Comparison of ENCODE assay signal across 23 cellular contexts in the genomic region with DNA sequence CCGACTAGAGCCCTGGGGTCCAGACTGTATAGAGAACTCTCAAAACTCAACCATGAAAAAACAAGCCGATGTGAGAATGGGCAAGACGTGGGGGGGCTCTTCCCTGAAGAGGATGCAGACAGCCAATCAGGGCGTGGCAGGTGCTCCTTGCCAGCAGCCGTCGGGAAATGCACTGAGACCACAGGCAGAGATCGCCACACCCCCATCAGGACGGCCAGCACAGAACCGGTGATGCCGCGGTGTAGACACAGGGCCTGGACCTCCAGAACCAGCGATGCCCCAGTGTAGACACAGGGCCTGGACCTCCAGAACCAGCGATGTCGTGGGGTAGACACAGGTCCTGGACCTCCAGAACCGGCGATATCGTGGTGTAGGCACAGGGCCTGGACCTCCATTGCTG.
DNase-seq lines count a peak whose midpoint lies in the region; ATAC-seq and TF ChIP-seq lines count a peak whose summit lies in the region.
"Had no signal": no experiment of that assay in that cellular context is flagged by ENCODE, and none has a peak within 500 bp of the region (broad histone marks: within the 10 kb centered on the region; RNA-seq: fewer than 3 reads in every experiment).

No MANE protein-coding gene starts in this region.

- POLR2A ChIA-PET in MCF 10A (lab: Yijun Ruan, JAX) = no interaction called here

- H3K4me1 ChIP-seq in mammary epithelial cell (ENCODE audit: insufficient read depth, low read length) (peaks cover 14% of the 10 kb centered on the region), esophagus squamous epithelium (peaks cover 8 to 38% (median 18%) of the 10 kb centered on the region in 3 donors)

- H3K4me3 ChIP-seq in mammary epithelial cell (replicated peaks in 1 of 3; ENCODE audit: insufficient read depth in 1 of 3, low read depth in 2 of 3, low read length in 3 of 3) (no peak overlapping the region), esophagus squamous epithelium (no peak overlapping the region)
- H3K4me3 ChIP-seq: cardiac muscle cell, K562, PC-9, thoracic aorta had no signal

- H3K36me3 ChIP-seq in mammary epithelial cell (ENCODE audit: insufficient read depth, low read length) (no peaks in the 10 kb centered on the region), esophagus squamous epithelium (no peaks in the 10 kb centered on the region)
- H3K36me3 ChIP-seq: cardiac muscle cell, neutrophil, thoracic aorta had no signal

- ATAC-seq in stimulated activated memory B cell treated with anti-CD40 and anti-IgM and Interleukin-4, amounts not matched to agents 10 μg/mL and 1 μg/mL and 100 μg/mL, for 72 hours = no peak
- ATAC-seq in HG03025 (IDR thresholded peaks at IDR 0.05; ENCODE audit: low FRiP score, unreplicated experiment) = no peak
- no peak for ATAC-seq in effector memory CD8-positive, alpha-beta T cell (replicated peaks)
- ATAC-seq: activated CD4-positive, CD25-positive, alpha-beta regulatory T cell treated with anti-CD3 and anti-CD28 coated beads, Interleukin-2, amount 50 U/mL, for 24 hours; K562 had no signal

- BruUV-seq in MCF 10A (replicated peaks; lab: Mats Ljungman, UMichigan) = no TSS peak
- no TSS peak for BruUV-seq in mammary epithelial cell (replicated peaks; lab: Mats Ljungman, UMichigan)

- intact Hi-C loops in MCF 10A (cut with micrococcal nuclease) = no loop called here
- intact Hi-C loops in mammary epithelial cell (cut with micrococcal nuclease) = no loop called here
- intact Hi-C loops in esophagus squamous epithelium (cut with DNase I) = no loop called here

- DNase-seq in MCF 10A (ENCODE audit: unreplicated experiment) = no peak
- DNase-seq in mammary epithelial cell = no peak
- DNase-seq in DMS79 (lab: John Stamatoyannopoulos, UW) = peak; percentile 36
- no peak for DNase-seq in esophagus squamous epithelium (lab: John Stamatoyannopoulos, UW)
- DNase-seq in activated gamma-delta T cell (lab: John Stamatoyannopoulos, UW) = no peak
- DNase-seq in effector memory CD8-positive, alpha-beta T cell = no peak
- DNase-seq: cortex of kidney; MM.1S; NCI-H1436; NCI-H2107; NCI-H524; PC-9; SHP77 treated with DMSO at 0.1 percent for 48 hours; small intestine; stimulated activated CD4-positive, alpha-beta T cell treated with anti-CD3 and anti-CD28 coated beads, Interleukin-1b, Interleukin-23, amount 100 ng/mL, for 48 hours; SW 1271 had no signal

- TF ChIP-seq POLR2A in esophagus squamous epithelium (IDR thresholded peaks at IDR 0.05) = no peak

- no peaks in the 10 kb centered on the region for H3K27me3 ChIP-seq in mammary epithelial cell (ENCODE audit: insufficient read depth, low read length)
- H3K27me3 ChIP-seq in esophagus squamous epithelium = peaks cover 0 to 5% (median 0%) of the 10 kb centered on the region in 4 donors
- H3K27me3 ChIP-seq: cardiac muscle cell, neutrophil had no signal

- no peaks in the 10 kb centered on the region for H3K27me3 Mint-ChIP-seq in MCF 10A (ENCODE audit: insufficient read depth, unreplicated experiment)
- H3K27me3 Mint-ChIP-seq in stimulated activated memory B cell treated with anti-CD40 and anti-IgM and Interleukin-4, amounts not matched to agents 10 μg/mL and 1 μg/mL and 100 μg/mL, for 72 hours = no peaks in the 10 kb centered on the region
- H3K27me3 Mint-ChIP-seq in effector memory CD8-positive, alpha-beta T cell = no peaks in the 10 kb centered on the region

- peak overlapping the region; percentile 73 for H3K27ac Mint-ChIP-seq in MCF 10A (ENCODE audit: low read depth, unreplicated experiment)
- H3K27ac Mint-ChIP-seq in stimulated activated memory B cell treated with anti-CD40 and anti-IgM and Interleukin-4, amounts not matched to agents 10 μg/mL and 1 μg/mL and 100 μg/mL, for 72 hours = peak overlapping the region; percentile 24
- H3K27ac Mint-ChIP-seq in effector memory CD8-positive, alpha-beta T cell = peak overlapping the region in 1 of 2 donors; percentile 73

- in situ Hi-C loops in mammary epithelial cell (cut with MboI; ENCODE audit: low sequenced_read_pairs in 2 of 2) = no loop called here

- 92% methylated on average over 14 of the region's 17 CpGs for WGBS in mammary epithelial cell (ENCODE audit: low coverage, missing lambda C conversion rate)
- 37 to 84% methylated on average over 11 to 14 of the region's 17 CpGs for WGBS in esophagus squamous epithelium, 2 donors

- H3K36me3 Mint-ChIP-seq in MCF 10A (ENCODE audit: insufficient read depth, unreplicated experiment) = no peaks in the 10 kb centered on the region
- H3K36me3 Mint-ChIP-seq in stimulated activated memory B cell treated with anti-CD40 and anti-IgM and Interleukin-4, amounts not matched to agents 10 μg/mL and 1 μg/mL and 100 μg/mL, for 72 hours = peaks cover 32% of the 10 kb centered on the region
- peaks cover 6% of the 10 kb centered on the region for H3K36me3 Mint-ChIP-seq in effector memory CD8-positive, alpha-beta T cell (ENCODE audit: insufficient read depth)

- dilution Hi-C loops in mammary epithelial cell (cut with HindIII; ENCODE audit: low sequenced_read_pairs) = no loop called here

- H3K27ac ChIP-seq in mammary epithelial cell (ENCODE audit: insufficient read depth, low read depth, low read length) (no peak overlapping the region), esophagus squamous epithelium (peak overlapping the region in 3 of 4 donors; percentile 16 to 67 (median 42))
- H3K27ac ChIP-seq: cardiac muscle cell, PC-9, thoracic aorta had no signal

- no peaks in the 10 kb centered on the region for H3K79me2 ChIP-seq in mammary epithelial cell (ENCODE audit: insufficient read depth, low read length)

- H3K4me1 Mint-ChIP-seq in MCF 10A (ENCODE audit: insufficient read depth, unreplicated experiment) = peaks cover 14% of the 10 kb centered on the region
- peaks cover 6% of the 10 kb centered on the region for H3K4me1 Mint-ChIP-seq in stimulated activated memory B cell treated with anti-CD40 and anti-IgM and Interleukin-4, amounts not matched to agents 10 μg/mL and 1 μg/mL and 100 μg/mL, for 72 hours
- H3K4me1 Mint-ChIP-seq in effector memory CD8-positive, alpha-beta T cell (ENCODE audit: low read depth in 2 of 2) = peaks cover 11 to 14% of the 10 kb centered on the region in 2 donors

- H4K20me1 ChIP-seq in mammary epithelial cell (ENCODE audit: insufficient read depth, low read length) = no peaks in the 10 kb centered on the region

- no peaks in the 10 kb centered on the region for H3K9me3 ChIP-seq in mammary epithelial cell (replicated peaks; ENCODE audit: insufficient read depth, low read length)
- no peaks in the 10 kb centered on the region for H3K9me3 ChIP-seq in esophagus squamous epithelium
- H3K9me3 ChIP-seq: neutrophil, thoracic aorta had no signal

- CTCF ChIA-PET in MCF 10A (lab: Yijun Ruan, JAX) (no interaction called here), mammary epithelial cell (lab: Charles Lee; ENCODE audit: low non-redundant PET) (no interaction called here)

- H2AFZ ChIP-seq in mammary epithelial cell (ENCODE audit: low read depth, low read length) = no peak overlapping the region
- H2AFZ ChIP-seq: PC-9 had no signal

- no peaks in the 10 kb centered on the region for H3K9me3 Mint-ChIP-seq in MCF 10A (ENCODE audit: unreplicated experiment)
- H3K9me3 Mint-ChIP-seq in stimulated activated memory B cell treated with anti-CD40 and anti-IgM and Interleukin-4, amounts not matched to agents 10 μg/mL and 1 μg/mL and 100 μg/mL, for 72 hours = no peaks in the 10 kb centered on the region
- H3K9me3 Mint-ChIP-seq in effector memory CD8-positive, alpha-beta T cell = no peaks in the 10 kb centered on the region

- no peak for TF ChIP-seq CTCF in MCF 10A (IDR thresholded peaks at IDR 0.05; ENCODE audit: unreplicated experiment)
- TF ChIP-seq CTCF in mammary epithelial cell (conservative IDR thresholded peaks at IDR 0.05 in 1 of 2, IDR thresholded peaks at IDR 0.05 in 1 of 2; ENCODE audit: extremely low read depth in 1 of 2, insufficient read depth in 1 of 2, low read depth in 1 of 2, low read length in 2 of 2) = no peak
- no peak for TF ChIP-seq CTCF in esophagus squamous epithelium (IDR thresholded peaks at IDR 0.05)

- H3K4me3 Mint-ChIP-seq in MCF 10A (ENCODE audit: unreplicated experiment) = no peak overlapping the region
- H3K4me3 Mint-ChIP-seq in stimulated activated memory B cell treated with anti-CD40 and anti-IgM and Interleukin-4, amounts not matched to agents 10 μg/mL and 1 μg/mL and 100 μg/mL, for 72 hours = no peak overlapping the region
- no peak overlapping the region for H3K4me3 Mint-ChIP-seq in effector memory CD8-positive, alpha-beta T cell

- H3K4me2 ChIP-seq in mammary epithelial cell (ENCODE audit: insufficient read depth, low read depth, low read length) = no peak overlapping the region
- H3K4me2 ChIP-seq: PC-9 had no signal

- no peak overlapping the region for H3K9ac ChIP-seq in mammary epithelial cell (ENCODE audit: insufficient read depth, low read length)
